In the genomic region with DNA sequence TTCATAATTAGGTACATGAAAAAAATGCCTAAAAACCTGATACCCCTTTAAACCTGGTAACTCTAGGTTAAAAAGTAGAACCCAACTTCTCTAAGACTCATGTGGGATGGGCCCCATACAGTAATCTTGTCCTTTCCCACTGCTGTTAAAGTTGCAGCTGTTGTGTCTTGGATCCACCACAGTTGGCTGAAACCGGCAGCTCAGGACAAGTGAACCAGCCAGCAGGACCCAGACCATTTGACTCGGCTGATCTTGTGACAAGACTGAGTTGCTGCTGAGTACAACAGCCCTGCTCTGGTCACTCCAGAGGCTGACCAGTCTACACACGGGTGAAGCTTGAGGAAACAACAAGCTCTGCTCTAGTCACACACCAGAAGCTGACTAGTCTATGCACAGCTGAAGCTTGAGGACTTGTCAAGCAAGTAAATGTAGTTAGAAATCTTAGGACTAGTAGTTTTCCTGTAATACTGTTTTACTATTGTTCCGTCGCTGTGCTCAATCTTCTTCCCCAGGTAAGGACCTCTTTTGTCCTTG, we compare ENCODE assay signal across 20 cellular contexts.
"Had no signal": no experiment of that assay in that cellular context is flagged by ENCODE, and none has a peak within 500 bp of the region (broad histone marks: within the 10 kb centered on the region; RNA-seq: fewer than 3 reads in every experiment).

No MANE protein-coding gene starts in this region.

- H3K27me3 ChIP-seq: stomach had no signal

- H3K9me3 ChIP-seq: stomach had no signal

- DNase-seq: cortex of kidney; dorsolateral prefrontal cortex; effector CD8-positive, alpha-beta T cell; foreskin melanocyte; head of caudate nucleus; hippocampal formation; kidney glomerular epithelial cell; mesendoderm; naive thymus-derived CD8-positive, alpha-beta T cell; right cardiac atrium; stimulated activated CD4-positive, alpha-beta T cell treated with anti-CD3 and anti-CD28 coated beads, Interleukin-2, amount 100 ng/mL, for 24 hours; stimulated activated CD4-positive, alpha-beta T cell treated with anti-CD3 and anti-CD28 coated beads, Interleukin-4, amount 100 ng/mL, for 4 hours; stimulated activated naive CD4-positive, alpha-beta T cell; stomach; substantia nigra; trophoblast cell had no signal

- H3K27me3 Mint-ChIP-seq: progenitor cell of endocrine pancreas had no signal

- H3K36me3 Mint-ChIP-seq: naive thymus-derived CD8-positive, alpha-beta T cell had no signal

- H3K4me1 Mint-ChIP-seq: naive thymus-derived CD8-positive, alpha-beta T cell; neural crest cell had no signal

- H3K4me3 ChIP-seq: stomach had no signal

- FAIRE-seq: islet of Langerhans, urothelium cell line had no signal

- H3K9me3 Mint-ChIP-seq: naive thymus-derived CD8-positive, alpha-beta T cell; neural crest cell had no signal

- H3K27ac Mint-ChIP-seq: progenitor cell of endocrine pancreas had no signal

- H3K27ac ChIP-seq: dorsolateral prefrontal cortex had no signal

- H3K36me3 ChIP-seq: stomach had no signal

- H3K4me3 Mint-ChIP-seq: naive thymus-derived CD8-positive, alpha-beta T cell; neural crest cell had no signal

- ATAC-seq: naive thymus-derived CD8-positive, alpha-beta T cell; right cardiac atrium had no signal
